Comparison of ENCODE assay signal across 1 cellular context in the genomic region with DNA sequence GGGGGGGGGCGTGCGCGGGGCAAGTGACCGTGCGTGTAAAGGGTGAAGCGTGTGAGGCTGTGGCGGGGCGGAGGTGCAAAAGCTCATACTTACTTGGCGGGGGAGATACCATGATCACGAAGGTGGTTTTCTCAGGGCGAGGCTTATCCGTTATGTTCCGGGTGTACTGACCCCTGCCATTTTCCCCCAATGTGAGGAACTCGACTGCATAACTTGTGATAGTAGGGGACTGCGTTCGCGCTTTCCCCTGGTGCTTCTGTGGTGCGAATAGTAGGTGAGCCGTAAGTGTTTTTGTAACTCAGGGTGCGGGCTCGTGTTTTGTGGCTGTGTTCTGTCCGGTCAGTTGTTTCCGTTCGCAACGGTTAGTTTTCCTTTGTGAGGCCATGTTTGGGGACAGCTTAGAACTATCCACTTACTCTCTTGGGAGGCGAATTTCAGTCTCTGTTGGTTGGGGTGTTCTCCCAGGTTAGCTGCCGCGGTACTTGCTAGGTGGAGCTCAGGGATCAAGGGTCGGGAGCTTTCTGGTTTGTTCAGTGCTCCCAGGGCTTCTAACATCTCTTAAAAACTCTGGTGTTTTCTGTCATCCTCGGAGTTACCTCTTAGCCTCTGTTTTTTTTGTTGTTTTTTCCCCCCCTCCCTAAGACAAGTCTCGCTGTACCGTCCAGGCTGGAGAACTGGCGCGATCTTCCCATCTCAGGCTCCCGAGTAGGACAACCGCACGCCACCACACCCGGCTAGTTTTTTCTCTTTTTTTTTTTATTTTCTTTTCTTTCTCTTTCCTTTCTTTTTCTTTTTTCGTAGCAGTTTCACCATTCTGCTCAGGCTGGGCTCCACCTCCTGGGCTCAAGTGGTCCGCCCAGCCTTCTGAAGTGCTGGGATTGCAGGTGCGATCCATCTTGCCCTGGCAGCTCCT.
TF ChIP-seq lines count a peak whose summit lies in the region.
"Not testable (repeated sequence)": the region's sequence is repeated elsewhere in the genome, so short reads cannot be mapped to it uniquely, and the experiment has no call there.

No MANE protein-coding gene starts in this region.

TF ChIP-seq in HepG2, 621 proteins besides CTCF, POLR2A, EP300 and RAD21 (continued from another document and continues in another):
- TF ChIP-seq, protein P1, sequence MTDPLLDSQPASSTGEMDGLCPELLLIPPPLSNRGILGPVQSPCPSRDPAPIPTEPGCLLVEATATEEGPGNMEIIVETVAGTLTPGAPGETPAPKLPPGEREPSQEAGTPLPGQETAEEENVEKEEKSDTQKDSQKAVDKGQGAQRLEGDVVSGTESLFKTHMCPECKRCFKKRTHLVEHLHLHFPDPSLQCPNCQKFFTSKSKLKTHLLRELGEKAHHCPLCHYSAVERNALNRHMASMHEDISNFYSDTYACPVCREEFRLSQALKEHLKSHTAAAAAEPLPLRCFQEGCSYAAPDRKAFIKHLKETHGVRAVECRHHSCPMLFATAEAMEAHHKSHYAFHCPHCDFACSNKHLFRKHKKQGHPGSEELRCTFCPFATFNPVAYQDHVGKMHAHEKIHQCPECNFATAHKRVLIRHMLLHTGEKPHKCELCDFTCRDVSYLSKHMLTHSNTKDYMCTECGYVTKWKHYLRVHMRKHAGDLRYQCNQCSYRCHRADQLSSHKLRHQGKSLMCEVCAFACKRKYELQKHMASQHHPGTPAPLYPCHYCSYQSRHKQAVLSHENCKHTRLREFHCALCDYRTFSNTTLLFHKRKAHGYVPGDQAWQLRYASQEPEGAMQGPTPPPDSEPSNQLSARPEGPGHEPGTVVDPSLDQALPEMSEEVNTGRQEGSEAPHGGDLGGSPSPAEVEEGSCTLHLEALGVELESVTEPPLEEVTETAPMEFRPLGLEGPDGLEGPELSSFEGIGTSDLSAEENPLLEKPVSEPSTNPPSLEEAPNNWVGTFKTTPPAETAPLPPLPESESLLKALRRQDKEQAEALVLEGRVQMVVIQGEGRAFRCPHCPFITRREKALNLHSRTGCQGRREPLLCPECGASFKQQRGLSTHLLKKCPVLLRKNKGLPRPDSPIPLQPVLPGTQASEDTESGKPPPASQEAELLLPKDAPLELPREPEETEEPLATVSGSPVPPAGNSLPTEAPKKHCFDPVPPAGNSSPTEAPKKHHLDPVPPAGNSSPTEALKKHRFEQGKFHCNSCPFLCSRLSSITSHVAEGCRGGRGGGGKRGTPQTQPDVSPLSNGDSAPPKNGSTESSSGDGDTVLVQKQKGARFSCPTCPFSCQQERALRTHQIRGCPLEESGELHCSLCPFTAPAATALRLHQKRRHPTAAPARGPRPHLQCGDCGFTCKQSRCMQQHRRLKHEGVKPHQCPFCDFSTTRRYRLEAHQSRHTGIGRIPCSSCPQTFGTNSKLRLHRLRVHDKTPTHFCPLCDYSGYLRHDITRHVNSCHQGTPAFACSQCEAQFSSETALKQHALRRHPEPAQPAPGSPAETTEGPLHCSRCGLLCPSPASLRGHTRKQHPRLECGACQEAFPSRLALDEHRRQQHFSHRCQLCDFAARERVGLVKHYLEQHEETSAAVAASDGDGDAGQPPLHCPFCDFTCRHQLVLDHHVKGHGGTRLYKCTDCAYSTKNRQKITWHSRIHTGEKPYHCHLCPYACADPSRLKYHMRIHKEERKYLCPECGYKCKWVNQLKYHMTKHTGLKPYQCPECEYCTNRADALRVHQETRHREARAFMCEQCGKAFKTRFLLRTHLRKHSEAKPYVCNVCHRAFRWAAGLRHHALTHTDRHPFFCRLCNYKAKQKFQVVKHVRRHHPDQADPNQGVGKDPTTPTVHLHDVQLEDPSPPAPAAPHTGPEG (CRISPR knock-in tag; IDR thresholded peaks at IDR 0.05) = peak; percentile 70; the same call in 1 of the 2 replicates
- TF ChIP-seq, protein P2, sequence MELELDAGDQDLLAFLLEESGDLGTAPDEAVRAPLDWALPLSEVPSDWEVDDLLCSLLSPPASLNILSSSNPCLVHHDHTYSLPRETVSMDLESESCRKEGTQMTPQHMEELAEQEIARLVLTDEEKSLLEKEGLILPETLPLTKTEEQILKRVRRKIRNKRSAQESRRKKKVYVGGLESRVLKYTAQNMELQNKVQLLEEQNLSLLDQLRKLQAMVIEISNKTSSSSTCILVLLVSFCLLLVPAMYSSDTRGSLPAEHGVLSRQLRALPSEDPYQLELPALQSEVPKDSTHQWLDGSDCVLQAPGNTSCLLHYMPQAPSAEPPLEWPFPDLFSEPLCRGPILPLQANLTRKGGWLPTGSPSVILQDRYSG (CRISPR knock-in tag; IDR thresholded peaks at IDR 0.05) = 0 out of 2 replicates have a peak, but pooled peaks have one; percentile 18
- TF ChIP-seq, protein P3, sequence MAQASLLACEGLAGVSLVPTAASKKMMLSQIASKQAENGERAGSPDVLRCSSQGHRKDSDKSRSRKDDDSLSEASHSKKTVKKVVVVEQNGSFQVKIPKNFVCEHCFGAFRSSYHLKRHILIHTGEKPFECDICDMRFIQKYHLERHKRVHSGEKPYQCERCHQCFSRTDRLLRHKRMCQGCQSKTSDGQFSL (CRISPR knock-in tag; IDR thresholded peaks at IDR 0.05) = peak; percentile 55; the same call in 1 of the 2 replicates
- TF ChIP-seq ZFP90 (CRISPR knock-in tag; IDR thresholded peaks at IDR 0.05; ENCODE audit: borderline replicate concordance) (peak; percentile 73; the same call in 1 of the 2 replicates), ZNF160 (CRISPR knock-in tag; IDR thresholded peaks at IDR 0.05) (peak; percentile 69; the same call in 1 of the 2 replicates), POLR2AphosphoS5 (IDR thresholded peaks at IDR 0.05; ENCODE audit: low read depth, low read length) (peak; percentile 95), GZF1 (CRISPR knock-in tag; IDR thresholded peaks at IDR 0.05) (0 out of 2 replicates have a peak, but pooled peaks have one; percentile 55), PRMT3 (CRISPR knock-in tag; IDR thresholded peaks at IDR 0.05; ENCODE audit: borderline replicate concordance, low read depth) (0 out of 2 replicates have a peak, but pooled peaks have one; percentile 42), ZNF256 (CRISPR knock-in tag; conservative IDR thresholded peaks at IDR 0.05) (0 out of 2 replicates have a peak, but pooled peaks have one; percentile 34), EEA1 (CRISPR knock-in tag; IDR thresholded peaks at IDR 0.05; ENCODE audit: borderline replicate concordance) (peak; percentile 58; the same call in 1 of the 2 replicates), ZBTB20 (CRISPR knock-in tag; IDR thresholded peaks at IDR 0.05; ENCODE audit: borderline replicate concordance, low read depth) (0 out of 2 replicates have a peak, but pooled peaks have one; percentile 40), DR1 (CRISPR knock-in tag; IDR thresholded peaks at IDR 0.05) (peak; percentile 34; the same call in 1 of the 2 replicates), ZNF607 (CRISPR knock-in tag; IDR thresholded peaks at IDR 0.05; ENCODE audit: borderline replicate concordance) (peak; percentile 59; the same call in 1 of the 2 replicates), RFXAP (CRISPR knock-in tag; IDR thresholded peaks at IDR 0.05; ENCODE audit: borderline replicate concordance) (peak; percentile 85), ZNF709 (CRISPR knock-in tag; IDR thresholded peaks at IDR 0.05) (peak; percentile 30; the same call in 1 of the 2 replicates), HNF4G (IDR thresholded peaks at IDR 0.05; ENCODE audit: borderline replicate concordance, low read depth, low read length) (peak; percentile 37; the same call in 1 of the 2 replicates), ZNF772 (CRISPR knock-in tag; IDR thresholded peaks at IDR 0.05) (peak; percentile 61; the same call in 1 of the 2 replicates), KLF16 (CRISPR knock-in tag; IDR thresholded peaks at IDR 0.05) (0 out of 4 replicates have a peak, but pooled peaks of 1 of the 2 experiments have one; percentile 43), IRF2 (CRISPR knock-in tag; IDR thresholded peaks at IDR 0.05) (peak; percentile 70), ZC3H13 (CRISPR knock-in tag; IDR thresholded peaks at IDR 0.05) (peak; percentile 53; the same call in 1 of the 2 replicates), RBM22 (optimal IDR thresholded peaks at IDR 0.05; ENCODE audit: low read length) (peak; percentile 50), POLR2G (IDR thresholded peaks at IDR 0.05; ENCODE audit: low read depth, low read length) (peak; percentile 94), REPIN1 (CRISPR knock-in tag; IDR thresholded peaks at IDR 0.05; ENCODE audit: borderline replicate concordance, low read depth) (peak; percentile 75; the same call in 1 of the 2 replicates), NAIF1 (CRISPR knock-in tag; IDR thresholded peaks at IDR 0.05; ENCODE audit: borderline replicate concordance) (0 out of 2 replicates have a peak, but pooled peaks have one; percentile 35), YEATS4 (CRISPR knock-in tag; IDR thresholded peaks at IDR 0.05; ENCODE audit: borderline replicate concordance) (peak; percentile 61; the same call in 1 of the 2 replicates)
- TF ChIP-seq, protein P4, sequence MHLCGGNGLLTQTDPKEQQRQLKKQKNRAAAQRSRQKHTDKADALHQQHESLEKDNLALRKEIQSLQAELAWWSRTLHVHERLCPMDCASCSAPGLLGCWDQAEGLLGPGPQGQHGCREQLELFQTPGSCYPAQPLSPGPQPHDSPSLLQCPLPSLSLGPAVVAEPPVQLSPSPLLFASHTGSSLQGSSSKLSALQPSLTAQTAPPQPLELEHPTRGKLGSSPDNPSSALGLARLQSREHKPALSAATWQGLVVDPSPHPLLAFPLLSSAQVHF (CRISPR knock-in tag; IDR thresholded peaks at IDR 0.05) = 0 out of 2 replicates have a peak, but pooled peaks have one; percentile 41
- TF ChIP-seq, protein P5, sequence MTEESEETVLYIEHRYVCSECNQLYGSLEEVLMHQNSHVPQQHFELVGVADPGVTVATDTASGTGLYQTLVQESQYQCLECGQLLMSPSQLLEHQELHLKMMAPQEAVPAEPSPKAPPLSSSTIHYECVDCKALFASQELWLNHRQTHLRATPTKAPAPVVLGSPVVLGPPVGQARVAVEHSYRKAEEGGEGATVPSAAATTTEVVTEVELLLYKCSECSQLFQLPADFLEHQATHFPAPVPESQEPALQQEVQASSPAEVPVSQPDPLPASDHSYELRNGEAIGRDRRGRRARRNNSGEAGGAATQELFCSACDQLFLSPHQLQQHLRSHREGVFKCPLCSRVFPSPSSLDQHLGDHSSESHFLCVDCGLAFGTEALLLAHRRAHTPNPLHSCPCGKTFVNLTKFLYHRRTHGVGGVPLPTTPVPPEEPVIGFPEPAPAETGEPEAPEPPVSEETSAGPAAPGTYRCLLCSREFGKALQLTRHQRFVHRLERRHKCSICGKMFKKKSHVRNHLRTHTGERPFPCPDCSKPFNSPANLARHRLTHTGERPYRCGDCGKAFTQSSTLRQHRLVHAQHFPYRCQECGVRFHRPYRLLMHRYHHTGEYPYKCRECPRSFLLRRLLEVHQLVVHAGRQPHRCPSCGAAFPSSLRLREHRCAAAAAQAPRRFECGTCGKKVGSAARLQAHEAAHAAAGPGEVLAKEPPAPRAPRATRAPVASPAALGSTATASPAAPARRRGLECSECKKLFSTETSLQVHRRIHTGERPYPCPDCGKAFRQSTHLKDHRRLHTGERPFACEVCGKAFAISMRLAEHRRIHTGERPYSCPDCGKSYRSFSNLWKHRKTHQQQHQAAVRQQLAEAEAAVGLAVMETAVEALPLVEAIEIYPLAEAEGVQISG (CRISPR knock-in tag; IDR thresholded peaks at IDR 0.05) = peak; percentile 71
- TF ChIP-seq, protein P6, sequence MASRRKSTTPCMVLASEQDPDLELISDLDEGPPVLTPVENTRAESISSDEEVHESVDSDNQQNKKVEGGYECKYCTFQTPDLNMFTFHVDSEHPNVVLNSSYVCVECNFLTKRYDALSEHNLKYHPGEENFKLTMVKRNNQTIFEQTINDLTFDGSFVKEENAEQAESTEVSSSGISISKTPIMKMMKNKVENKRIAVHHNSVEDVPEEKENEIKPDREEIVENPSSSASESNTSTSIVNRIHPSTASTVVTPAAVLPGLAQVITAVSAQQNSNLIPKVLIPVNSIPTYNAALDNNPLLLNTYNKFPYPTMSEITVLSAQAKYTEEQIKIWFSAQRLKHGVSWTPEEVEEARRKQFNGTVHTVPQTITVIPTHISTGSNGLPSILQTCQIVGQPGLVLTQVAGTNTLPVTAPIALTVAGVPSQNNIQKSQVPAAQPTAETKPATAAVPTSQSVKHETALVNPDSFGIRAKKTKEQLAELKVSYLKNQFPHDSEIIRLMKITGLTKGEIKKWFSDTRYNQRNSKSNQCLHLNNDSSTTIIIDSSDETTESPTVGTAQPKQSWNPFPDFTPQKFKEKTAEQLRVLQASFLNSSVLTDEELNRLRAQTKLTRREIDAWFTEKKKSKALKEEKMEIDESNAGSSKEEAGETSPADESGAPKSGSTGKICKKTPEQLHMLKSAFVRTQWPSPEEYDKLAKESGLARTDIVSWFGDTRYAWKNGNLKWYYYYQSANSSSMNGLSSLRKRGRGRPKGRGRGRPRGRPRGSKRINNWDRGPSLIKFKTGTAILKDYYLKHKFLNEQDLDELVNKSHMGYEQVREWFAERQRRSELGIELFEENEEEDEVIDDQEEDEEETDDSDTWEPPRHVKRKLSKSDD (CRISPR knock-in tag; IDR thresholded peaks at IDR 0.05; ENCODE audit: low read depth) = 0 out of 2 replicates have a peak, but pooled peaks have one; percentile 46
- TF ChIP-seq, protein P7, sequence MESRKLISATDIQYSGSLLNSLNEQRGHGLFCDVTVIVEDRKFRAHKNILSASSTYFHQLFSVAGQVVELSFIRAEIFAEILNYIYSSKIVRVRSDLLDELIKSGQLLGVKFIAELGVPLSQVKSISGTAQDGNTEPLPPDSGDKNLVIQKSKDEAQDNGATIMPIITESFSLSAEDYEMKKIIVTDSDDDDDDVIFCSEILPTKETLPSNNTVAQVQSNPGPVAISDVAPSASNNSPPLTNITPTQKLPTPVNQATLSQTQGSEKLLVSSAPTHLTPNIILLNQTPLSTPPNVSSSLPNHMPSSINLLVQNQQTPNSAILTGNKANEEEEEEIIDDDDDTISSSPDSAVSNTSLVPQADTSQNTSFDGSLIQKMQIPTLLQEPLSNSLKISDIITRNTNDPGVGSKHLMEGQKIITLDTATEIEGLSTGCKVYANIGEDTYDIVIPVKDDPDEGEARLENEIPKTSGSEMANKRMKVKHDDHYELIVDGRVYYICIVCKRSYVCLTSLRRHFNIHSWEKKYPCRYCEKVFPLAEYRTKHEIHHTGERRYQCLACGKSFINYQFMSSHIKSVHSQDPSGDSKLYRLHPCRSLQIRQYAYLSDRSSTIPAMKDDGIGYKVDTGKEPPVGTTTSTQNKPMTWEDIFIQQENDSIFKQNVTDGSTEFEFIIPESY (CRISPR knock-in tag; IDR thresholded peaks at IDR 0.05) = peak; percentile 58
- not testable (repeated sequence) for TF ChIP-seq HNF4G (CRISPR knock-in tag; IDR thresholded peaks at IDR 0.05; ENCODE audit: borderline replicate concordance, low read depth)
- TF ChIP-seq, protein P8, sequence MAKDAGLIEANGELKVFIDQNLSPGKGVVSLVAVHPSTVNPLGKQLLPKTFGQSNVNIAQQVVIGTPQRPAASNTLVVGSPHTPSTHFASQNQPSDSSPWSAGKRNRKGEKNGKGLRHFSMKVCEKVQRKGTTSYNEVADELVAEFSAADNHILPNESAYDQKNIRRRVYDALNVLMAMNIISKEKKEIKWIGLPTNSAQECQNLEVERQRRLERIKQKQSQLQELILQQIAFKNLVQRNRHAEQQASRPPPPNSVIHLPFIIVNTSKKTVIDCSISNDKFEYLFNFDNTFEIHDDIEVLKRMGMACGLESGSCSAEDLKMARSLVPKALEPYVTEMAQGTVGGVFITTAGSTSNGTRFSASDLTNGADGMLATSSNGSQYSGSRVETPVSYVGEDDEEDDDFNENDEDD (CRISPR knock-in tag; IDR thresholded peaks at IDR 0.05; ENCODE audit: borderline replicate concordance) = 0 out of 2 replicates have a peak, but pooled peaks have one; percentile 19
- TF ChIP-seq, protein P9, sequence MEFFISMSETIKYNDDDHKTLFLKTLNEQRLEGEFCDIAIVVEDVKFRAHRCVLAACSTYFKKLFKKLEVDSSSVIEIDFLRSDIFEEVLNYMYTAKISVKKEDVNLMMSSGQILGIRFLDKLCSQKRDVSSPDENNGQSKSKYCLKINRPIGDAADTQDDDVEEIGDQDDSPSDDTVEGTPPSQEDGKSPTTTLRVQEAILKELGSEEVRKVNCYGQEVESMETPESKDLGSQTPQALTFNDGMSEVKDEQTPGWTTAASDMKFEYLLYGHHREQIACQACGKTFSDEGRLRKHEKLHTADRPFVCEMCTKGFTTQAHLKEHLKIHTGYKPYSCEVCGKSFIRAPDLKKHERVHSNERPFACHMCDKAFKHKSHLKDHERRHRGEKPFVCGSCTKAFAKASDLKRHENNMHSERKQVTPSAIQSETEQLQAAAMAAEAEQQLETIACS (CRISPR knock-in tag; IDR thresholded peaks at IDR 0.05) = peak; percentile 56; the same call in 1 of the 2 replicates
